ENCODE assay signal across 17 cellular contexts in genomic region chr6:71392286-71392685, GRCh38.
DNase-seq lines count a peak whose midpoint lies in the region; ATAC-seq and TF ChIP-seq lines count a peak whose summit lies in the region.
"Had no signal": no experiment of that assay in that cellular context is flagged by ENCODE, and none has a peak within 500 bp of the region (broad histone marks: within the 10 kb centered on the region; RNA-seq: fewer than 3 reads in every experiment).

No MANE protein-coding gene starts in this region.

- peaks cover 17% of the 10 kb centered on the region for H3K9me1 ChIP-seq in IMR-90 (ENCODE audit: insufficient read depth, low read length)

- CTCF ChIA-PET in Calu3 (lab: Charles Lee), result no interaction called here
- CTCF ChIA-PET in IMR-90 (lab: Yijun Ruan, JAX), result no interaction called here

- H3K36me3 ChIP-seq in IMR-90 (ENCODE audit: control insufficient read depth, insufficient read depth, low read length), result peaks cover 2% of the 10 kb centered on the region
- no peaks in the 10 kb centered on the region for H3K36me3 ChIP-seq in smooth muscle cell (ENCODE audit: low read depth)

- peak overlapping the region; percentile 75 for H2BK5ac ChIP-seq in IMR-90 (ENCODE audit: low read depth, low read length, poor library complexity, severe bottlenecking)

- H4K8ac ChIP-seq in IMR-90 (ENCODE audit: low read depth in 2 of 2, low read length in 2 of 2), result peak overlapping the region; percentile 55 to 81; a peak in 3 of 4 replicates

- peaks cover 91% of the 10 kb centered on the region for H3K4me1 Mint-ChIP-seq in Calu3 (ENCODE audit: low read depth, unreplicated experiment)

- no peak for TF ChIP-seq RAD21 in IMR-90 (IDR thresholded peaks at IDR 0.05; ENCODE audit: low read length)

- peak overlapping the region; percentile 71; the same call in 1 of the 2 replicates for H3K4ac ChIP-seq in IMR-90 (ENCODE audit: low read depth, low read length)

- dilution Hi-C loops in IMR-90 (cut with HindIII; ENCODE audit: low sequenced_read_pairs, unreplicated experiment), result no loop called here

- no peaks in the 10 kb centered on the region for H3K79me2 ChIP-seq in smooth muscle cell (ENCODE audit: low read depth)

- peak overlapping the region; percentile 29; the same call in 1 of the 2 replicates for H2BK20ac ChIP-seq in IMR-90 (ENCODE audit: low read depth, low read length)

- H2BK120ac ChIP-seq in IMR-90 (ENCODE audit: low read depth, low read length), result 0 out of 2 replicates have a peak overlapping the region, but pooled peaks have one; percentile 35

- ATAC-seq in IMR-90 (ENCODE audit: low read depth) (no peak), GM21390 (IDR thresholded peaks at IDR 0.05; ENCODE audit: unreplicated experiment) (no peak)

- H3K4me3 ChIP-seq in IMR-90 (ENCODE audit: insufficient read depth, low read depth, low read length), result no peak overlapping the region
- H3K4me3 ChIP-seq in fibroblast of villous mesenchyme (ENCODE audit: low read depth, low read length), result no peak overlapping the region
- no peak overlapping the region for H3K4me3 ChIP-seq in smooth muscle cell

- BruUV-seq in Calu3 (replicated peaks; lab: Mats Ljungman, UMichigan) (no TSS peak), IMR-90 (replicated peaks; lab: Mats Ljungman, UMichigan) (no TSS peak)

- peaks cover 77% of the 10 kb centered on the region for H3K36me3 Mint-ChIP-seq in Calu3 (ENCODE audit: insufficient read depth, unreplicated experiment)

- H3K9ac ChIP-seq in IMR-90 (ENCODE audit: low read depth, low read length) (no peak overlapping the region), smooth muscle cell (ENCODE audit: low read depth) (no peak overlapping the region)

- peaks cover 27% of the 10 kb centered on the region for H3K4me1 ChIP-seq in IMR-90 (ENCODE audit: control insufficient read depth, insufficient read depth, low read length)
- H3K4me1 ChIP-seq in smooth muscle cell (ENCODE audit: low read depth), result peaks cover 33% of the 10 kb centered on the region

- H3K14ac ChIP-seq in IMR-90 (replicated peaks; ENCODE audit: low read depth, low read length), result peak overlapping the region; percentile 74

- no peaks in the 10 kb centered on the region for H3K27me3 Mint-ChIP-seq in Calu3 (ENCODE audit: unreplicated experiment)

- H3K56ac ChIP-seq in IMR-90 (ENCODE audit: extremely low read depth, insufficient read depth, low read length), result no peak overlapping the region

- no peak overlapping the region for H2AFZ ChIP-seq in IMR-90 (replicated peaks; ENCODE audit: low read length, poor library complexity)
- H2AFZ ChIP-seq in smooth muscle cell (ENCODE audit: low read depth), result no peak overlapping the region

- intact Hi-C loops in Calu3 (cut with micrococcal nuclease; ENCODE audit: unreplicated experiment), result no loop called here
- intact Hi-C loops in IMR-90 (cut with micrococcal nuclease), result no loop called here

- peaks cover 40 to 60% of the 10 kb centered on the region in 2 experiments for H3K79me1 ChIP-seq in IMR-90 (ENCODE audit: low read depth in 1 of 2, low read length in 2 of 2)

- peak overlapping the region; percentile 62; the same call in 1 of the 2 replicates for H3K23ac ChIP-seq in IMR-90 (ENCODE audit: low read depth, low read length)

- no peaks in the 10 kb centered on the region for H3K9me3 ChIP-seq in IMR-90 (ENCODE audit: control insufficient read depth, insufficient read depth, low read length)
- no peaks in the 10 kb centered on the region for H3K9me3 ChIP-seq in smooth muscle cell (replicated peaks; ENCODE audit: low read depth)

- TF ChIP-seq POLR2A in IMR-90 (IDR thresholded peaks at IDR 0.05; ENCODE audit: low read depth, low read length), result no peak

- DNase-seq in Calu3 (no peak), IMR-90 (peak; percentile 83), fibroblast of villous mesenchyme (ENCODE audit: low read depth) (peak; percentile 28), smooth muscle cell (lab: John Stamatoyannopoulos, UW; ENCODE audit: unreplicated experiment) (no peak), COLO829 (ENCODE audit: low spot score) (no peak)
- DNase-seq in activated CD4-positive, CD25-positive, alpha-beta regulatory T cell treated with anti-CD3 and anti-CD28 coated beads, Interleukin-2, amount 50 U/mL, for 72 hours, result no peak
- DNase-seq: ACHN; CD4-positive, alpha-beta T cell; DMS79; MV-4-11; NCI-H1417; NCI-H187 treated with DMSO at 0.1 percent for 48 hours; NCI-H446; NCI-H69; PC-3 had no signal

- H3K27me3 ChIP-seq in IMR-90 (ENCODE audit: control insufficient read depth, insufficient read depth, low read length), result no peaks in the 10 kb centered on the region
- H3K27me3 ChIP-seq in smooth muscle cell (ENCODE audit: low read depth), result no peaks in the 10 kb centered on the region

- peak overlapping the region; percentile 34; the same call in 1 of the 3 replicates for H2BK15ac ChIP-seq in IMR-90 (ENCODE audit: low read depth, low read length)

- TF ChIP-seq CTCF in Calu3 (IDR thresholded peaks at IDR 0.05; ENCODE audit: unreplicated experiment) (no peak), IMR-90 (conservative IDR thresholded peaks at IDR 0.05; ENCODE audit: low read depth, low read length) (no peak), fibroblast of villous mesenchyme (IDR thresholded peaks at IDR 0.05; ENCODE audit: insufficient read depth, low read depth, low read length) (no peak), smooth muscle cell (IDR thresholded peaks at IDR 0.05; ENCODE audit: borderline replicate concordance, insufficient read depth, poor library complexity, severe bottlenecking) (no peak)

- no peak overlapping the region for H2AK9ac ChIP-seq in IMR-90 (replicated peaks; ENCODE audit: low read depth, low read length, poor library complexity)

- H2AK5ac ChIP-seq in IMR-90 (ENCODE audit: low read depth, low read length), result peak overlapping the region; percentile 91; the same call in 1 of the 2 replicates

- H3K27ac Mint-ChIP-seq in Calu3 (ENCODE audit: unreplicated experiment), result peak overlapping the region; percentile 26
- H3K27ac Mint-ChIP-seq: B cell; CD4-positive, alpha-beta T cell had no signal

- peak overlapping the region; percentile 56; the same call in 1 of the 2 replicates for H4K91ac ChIP-seq in IMR-90 (ENCODE audit: insufficient read depth, low read depth, low read length)

- no peak overlapping the region for H3K4me3 Mint-ChIP-seq in Calu3 (ENCODE audit: low read depth, unreplicated experiment)
- H3K4me3 Mint-ChIP-seq: B cell; CD4-positive, alpha-beta T cell had no signal

- peaks cover 4% of the 10 kb centered on the region for H3K9me3 Mint-ChIP-seq in Calu3 (ENCODE audit: low read depth, unreplicated experiment)
- H3K9me3 Mint-ChIP-seq: CD4-positive, alpha-beta T cell had no signal

- H3K4me2 ChIP-seq in IMR-90 (ENCODE audit: low read depth, low read length) (no peak overlapping the region), smooth muscle cell (peak overlapping the region; percentile 56)

- in situ Hi-C loops in IMR-90 (cut with MboI; ENCODE audit: low sequenced_read_pairs), result loop anchor here (25.0 kb wide), 1 partner anchor 695 kb away; no protein-coding TSS in a partner anchor

- H3K27ac ChIP-seq in IMR-90 (ENCODE audit: insufficient read depth, low read length) (no peak overlapping the region), smooth muscle cell (ENCODE audit: low read depth) (peak overlapping the region; percentile 82)

- WGBS in IMR-90 (ENCODE audit: extremely low coverage in 2 of 2, insufficient read length in 1 of 2), 2 experiments, result no CpG with 5 or more reads among the region's 1 CpG
- WGBS in smooth muscle cell (ENCODE audit: low lambda C conversion rate), result 85% methylated on average over 1 of the region's 1 CpG

- POLR2A ChIA-PET in IMR-90 (lab: Charles Lee; ENCODE audit: unreplicated experiment), result no interaction called here

- H4K20me1 ChIP-seq in IMR-90 (ENCODE audit: insufficient read depth, low read length), result no peaks in the 10 kb centered on the region
- no peaks in the 10 kb centered on the region for H4K20me1 ChIP-seq in smooth muscle cell (ENCODE audit: low read depth)

- H3F3A ChIP-seq in smooth muscle cell (ENCODE audit: low read depth), result peaks cover 23% of the 10 kb centered on the region

- H4K5ac ChIP-seq in IMR-90 (ENCODE audit: low read depth, low read length), result no peak overlapping the region; the same call in 1 of the 2 replicates

- peak overlapping the region; percentile 97; the same call in 1 of the 2 replicates for H3K18ac ChIP-seq in IMR-90 (ENCODE audit: low read depth, low read length)

TF ChIP-seq in IMR-90, 13 proteins besides CTCF, POLR2A, EP300 and RAD21:
- TF ChIP-seq FOS (IDR thresholded peaks at IDR 0.05; ENCODE audit: low read depth, low read length) (no peak), BHLHE40 (IDR thresholded peaks at IDR 0.05; ENCODE audit: low read depth, low read length) (no peak), MAFK (IDR thresholded peaks at IDR 0.05; ENCODE audit: low read depth, low read length) (no peak), MAZ (IDR thresholded peaks at IDR 0.05; ENCODE audit: borderline replicate concordance, low read depth, low read length) (no peak), CHD1 (IDR thresholded peaks at IDR 0.05; ENCODE audit: low read depth, low read length) (no peak), RCOR1 (IDR thresholded peaks at IDR 0.05; ENCODE audit: insufficient replicate concordance, low read length) (no peak), SMC3 (IDR thresholded peaks at IDR 0.05; ENCODE audit: low read depth, low read length) (no peak), MXI1 (IDR thresholded peaks at IDR 0.05; ENCODE audit: borderline replicate concordance, low read depth, low read length) (no peak), NFE2L2 (IDR thresholded peaks at IDR 0.05; ENCODE audit: low read depth, low read length) (no peak), USF2 (IDR thresholded peaks at IDR 0.05; ENCODE audit: low read depth, low read length) (no peak)
TF ChIP-seq in IMR-90: peak in this region for 0.

Comparison
In these comparisons a context has a peak if more than half of its experiments do, and no peak if none do; other contexts are left out.
1. DNase-seq: peak in IMR-90 (single experiment) and fibroblast of villous mesenchyme (single experiment); none in Calu3 (single experiment), smooth muscle cell (single experiment), activated CD4-positive, CD25-positive, alpha-beta regulatory T cell treated with anti-CD3 and anti-CD28 coated beads, Interleukin-2, amount 50 U/mL, for 72 hours (single experiment) and COLO829 (single experiment).